ENCODE assay signal across 20 cellular contexts in genomic region chrX:14817559-14817958, GRCh38.
"Had no signal": no experiment of that assay in that cellular context is flagged by ENCODE, and none has a peak within 500 bp of the region (broad histone marks: within the 10 kb centered on the region; RNA-seq: fewer than 3 reads in every experiment).

No MANE protein-coding gene starts in this region.

- H3K27ac ChIP-seq: HL-60, KMS-11, RWPE1 had no signal

- H3K4me3 ChIP-seq: K562 had no signal

- ATAC-seq: K562, Panc1, PC-3 had no signal

- H3K9ac ChIP-seq: KMS-11 had no signal

- DNase-seq: Kasumi-1, NCI-H1092, NCI-H1436, NCI-H187, NCI-H2029, NCI-H2081 treated with DMSO at 0.1 percent for 48 hours, NCI-H2171, NCI-H226, NCI-H446, NCI-H510A, NCI-H524 treated with DMSO at 0.1 percent for 48 hours, NCI-H69, NCI-H774, PC-3, SHP77 had no signal

- H3K4me2 ChIP-seq: KMS-11 had no signal
